Comparison of ENCODE assay signal across 1 cellular context in genomic region chr20:1503564-1504227, GRCh38.
TF ChIP-seq lines count a peak whose summit lies in the region.

No MANE protein-coding gene starts in this region.

TF ChIP-seq in HepG2, 621 proteins besides CTCF, POLR2A, EP300 and RAD21 (continued from another document and continues in another):
- TF ChIP-seq ZFP90 (CRISPR knock-in tag; IDR thresholded peaks at IDR 0.05; ENCODE audit: borderline replicate concordance) = peak; percentile 19; the same call in 1 of the 2 replicates
- no peak for TF ChIP-seq SSRP1 (CRISPR knock-in tag; IDR thresholded peaks at IDR 0.05)
- peak; percentile 80; the same call in 1 of the 2 replicates for TF ChIP-seq MIXL1 (CRISPR knock-in tag; IDR thresholded peaks at IDR 0.05)
- no peak for TF ChIP-seq NR3C1 (CRISPR knock-in tag; IDR thresholded peaks at IDR 0.05)
- no peak for TF ChIP-seq BRF2 (CRISPR knock-in tag; IDR thresholded peaks at IDR 0.05)
- TF ChIP-seq KIAA2018 (CRISPR knock-in tag; IDR thresholded peaks at IDR 0.05; ENCODE audit: borderline replicate concordance) = no peak
- TF ChIP-seq MLXIP (CRISPR knock-in tag; IDR thresholded peaks at IDR 0.05; ENCODE audit: borderline replicate concordance) = no peak
- no peak for TF ChIP-seq ZSCAN30 (CRISPR knock-in tag; IDR thresholded peaks at IDR 0.05)
- no peak for TF ChIP-seq FUBP1 (CRISPR knock-in tag; IDR thresholded peaks at IDR 0.05; ENCODE audit: borderline replicate concordance)
- TF ChIP-seq ELF3 (CRISPR knock-in tag; IDR thresholded peaks at IDR 0.05) = peak; percentile 80
- peak; percentile 65; the same call in 1 of the 2 replicates for TF ChIP-seq ZBTB49 (CRISPR knock-in tag; IDR thresholded peaks at IDR 0.05; ENCODE audit: borderline replicate concordance)
- no peak for TF ChIP-seq CENPBD1 (CRISPR knock-in tag; IDR thresholded peaks at IDR 0.05; ENCODE audit: borderline replicate concordance, low read depth)
- no peak for TF ChIP-seq ZNF10 (CRISPR knock-in tag; IDR thresholded peaks at IDR 0.05; ENCODE audit: borderline replicate concordance, low read depth)
- TF ChIP-seq MTERF4 (CRISPR knock-in tag; IDR thresholded peaks at IDR 0.05) = no peak
- TF ChIP-seq CREBL2 (CRISPR knock-in tag; IDR thresholded peaks at IDR 0.05; ENCODE audit: borderline replicate concordance) = no peak
- peak; percentile 78 for TF ChIP-seq TEAD3 (CRISPR knock-in tag; optimal IDR thresholded peaks at IDR 0.05; ENCODE audit: borderline replicate concordance)
- TF ChIP-seq SP4 (CRISPR knock-in tag; IDR thresholded peaks at IDR 0.05) = 0 out of 2 replicates have a peak, but pooled peaks have one; percentile 35
- TF ChIP-seq MLX (CRISPR knock-in tag; IDR thresholded peaks at IDR 0.05) = no peak
- TF ChIP-seq KDM3A (CRISPR knock-in tag; IDR thresholded peaks at IDR 0.05; ENCODE audit: low read depth) = 0 out of 2 replicates have a peak, but pooled peaks have one; percentile 56
- peak; percentile 43; the same call in 1 of the 2 replicates for TF ChIP-seq ZNF574 (CRISPR knock-in tag; IDR thresholded peaks at IDR 0.05)
- TF ChIP-seq DZIP1 (CRISPR knock-in tag; IDR thresholded peaks at IDR 0.05) = no peak
- TF ChIP-seq ZNF644 (CRISPR knock-in tag; IDR thresholded peaks at IDR 0.05; ENCODE audit: low read depth) = peak; percentile 42; the same call in 1 of the 2 replicates
- no peak for TF ChIP-seq NFE2L1 (CRISPR knock-in tag; IDR thresholded peaks at IDR 0.05; ENCODE audit: borderline replicate concordance)
- no peak for TF ChIP-seq PHF20 (CRISPR knock-in tag; IDR thresholded peaks at IDR 0.05)
- peak; percentile 69 for TF ChIP-seq GATAD2A (CRISPR knock-in tag; IDR thresholded peaks at IDR 0.05)
- no peak for TF ChIP-seq ZNF670 (CRISPR knock-in tag; IDR thresholded peaks at IDR 0.05; ENCODE audit: borderline replicate concordance)
- TF ChIP-seq CREB1 (IDR thresholded peaks at IDR 0.05) = peak; percentile 67
- TF ChIP-seq CREB1 (CRISPR knock-in tag; IDR thresholded peaks at IDR 0.05) = no peak
